In genomic region chr6:41777886-41778285, GRCh38 we compare ENCODE assay signal across 30 cellular contexts. TPM values are rescaled to one million over a fixed set of nuclear protein-coding genes. Genes with fewer than 3 reads are reported as not detected.
DNase-seq lines count a peak whose midpoint lies in the region; ATAC-seq and TF ChIP-seq lines count a peak whose summit lies in the region.
"Had no signal": no experiment of that assay in that cellular context is flagged by ENCODE, and none has a peak within 500 bp of the region (broad histone marks: within the 10 kb centered on the region; RNA-seq: fewer than 3 reads in every experiment).

No MANE protein-coding gene starts in this region.

- no peak for TF ChIP-seq CTCF in neutrophil (IDR thresholded peaks at IDR 0.05)
- no peak for TF ChIP-seq CTCF in brain microvascular endothelial cell (IDR thresholded peaks at IDR 0.05; ENCODE audit: low read depth, low read length, missing control alignments)

- no peaks in the 10 kb centered on the region for H3K9me3 ChIP-seq in Karpas-422 (ENCODE audit: low read length)
- H3K9me3 ChIP-seq in neutrophil: no peaks in the 10 kb centered on the region
- H3K9me3 ChIP-seq: tibial artery had no signal

- peaks cover 19% of the 10 kb centered on the region for H3K4me1 Mint-ChIP-seq in activated CD4-positive, alpha-beta T cell treated with anti-CD3 and anti-CD28 coated beads, Interleukin-2, amount 10 ng/mL, durations not matched to agents 24 days and 14 days
- peaks cover 46% of the 10 kb centered on the region for H3K4me1 Mint-ChIP-seq in dendritic cell treated with granulocyte-macrophage colony-stimulating factor and Interleukin-4, amounts not matched to agents 40 ng/mL and 50 ng/mL, for 4 days (ENCODE audit: low read depth)

- ATAC-seq in HG02759 (IDR thresholded peaks at IDR 0.05; ENCODE audit: unreplicated experiment): no peak
- ATAC-seq: esophagus mucosa, left colon had no signal

- H3K27me3 ChIP-seq in Karpas-422 (ENCODE audit: low read length) (no peaks in the 10 kb centered on the region), neutrophil (no peaks in the 10 kb centered on the region), brain microvascular endothelial cell (replicated peaks) (no peaks in the 10 kb centered on the region)
- H3K27me3 ChIP-seq: tibial artery had no signal

- H3K27ac Mint-ChIP-seq in activated CD4-positive, alpha-beta T cell treated with anti-CD3 and anti-CD28 coated beads, Interleukin-2, amount 10 ng/mL, durations not matched to agents 24 days and 14 days: no peak overlapping the region
- peak overlapping the region; percentile 67 for H3K27ac Mint-ChIP-seq in dendritic cell treated with granulocyte-macrophage colony-stimulating factor and Interleukin-4, amounts not matched to agents 40 ng/mL and 50 ng/mL, for 4 days

- H3K36me3 ChIP-seq in Karpas-422 (ENCODE audit: insufficient read depth, low read length) (no peaks in the 10 kb centered on the region), neutrophil (peaks cover 26% of the 10 kb centered on the region), brain microvascular endothelial cell (replicated peaks) (peaks cover 5% of the 10 kb centered on the region)

- H3K9me3 Mint-ChIP-seq in activated CD4-positive, alpha-beta T cell treated with anti-CD3 and anti-CD28 coated beads, Interleukin-2, amount 10 ng/mL, durations not matched to agents 24 days and 14 days: no peaks in the 10 kb centered on the region
- H3K9me3 Mint-ChIP-seq in dendritic cell treated with granulocyte-macrophage colony-stimulating factor and Interleukin-4, amounts not matched to agents 40 ng/mL and 50 ng/mL, for 4 days: no peaks in the 10 kb centered on the region
- H3K9me3 Mint-ChIP-seq: CD8-positive, alpha-beta memory T cell had no signal

- peaks cover 10% of the 10 kb centered on the region for H3K79me2 ChIP-seq in Karpas-422 (ENCODE audit: low read length)

- in situ Hi-C loops in brain microvascular endothelial cell (cut with HindIII; ENCODE audit: low pct_ligation_motif_present, low sequenced_read_pairs): loop anchor here (25.0 kb wide), 1 partner anchor 259 kb away; no protein-coding TSS in a partner anchor

- peak overlapping the region; percentile 96 for H3K4me2 ChIP-seq in Karpas-422 (ENCODE audit: low read depth, low read length, poor library complexity, severe bottlenecking)

- H3K27me3 Mint-ChIP-seq in activated CD4-positive, alpha-beta T cell treated with anti-CD3 and anti-CD28 coated beads, Interleukin-2, amount 10 ng/mL, durations not matched to agents 24 days and 14 days: peaks cover 12% of the 10 kb centered on the region
- H3K27me3 Mint-ChIP-seq in dendritic cell treated with granulocyte-macrophage colony-stimulating factor and Interleukin-4, amounts not matched to agents 40 ng/mL and 50 ng/mL, for 4 days: peaks cover 1% of the 10 kb centered on the region

- no peak overlapping the region for H3K27ac ChIP-seq in Karpas-422 (ENCODE audit: low read length)
- peak overlapping the region; percentile 63 for H3K27ac ChIP-seq in neutrophil
- no peak overlapping the region for H3K27ac ChIP-seq in brain microvascular endothelial cell
- H3K27ac ChIP-seq: skin epidermis, tibial artery had no signal

- peaks cover 9% of the 10 kb centered on the region for H3K36me3 Mint-ChIP-seq in activated CD4-positive, alpha-beta T cell treated with anti-CD3 and anti-CD28 coated beads, Interleukin-2, amount 10 ng/mL, durations not matched to agents 24 days and 14 days (ENCODE audit: low read depth)
- peaks cover 55% of the 10 kb centered on the region for H3K36me3 Mint-ChIP-seq in dendritic cell treated with granulocyte-macrophage colony-stimulating factor and Interleukin-4, amounts not matched to agents 40 ng/mL and 50 ng/mL, for 4 days (ENCODE audit: low read depth)

- peak overlapping the region; percentile 94; the same call in 1 of the 2 replicates for H3K9ac ChIP-seq in Karpas-422 (ENCODE audit: low read length)

- H2AFZ ChIP-seq in Karpas-422 (ENCODE audit: low read length): no peak overlapping the region

- peaks cover 29% of the 10 kb centered on the region for H3K4me1 ChIP-seq in Karpas-422 (ENCODE audit: low read length)
- peaks cover 42 to 54% of the 10 kb centered on the region in 2 experiments for H3K4me1 ChIP-seq in neutrophil (ENCODE audit: control insufficient read depth in 1 of 2, insufficient read depth in 1 of 2, low read depth in 1 of 2, low read length in 1 of 2)

- H4K20me1 ChIP-seq in Karpas-422 (ENCODE audit: insufficient read depth, low read depth, low read length): no peaks in the 10 kb centered on the region

- H3K4me3 ChIP-seq in Karpas-422 (ENCODE audit: low read length) (no peak overlapping the region), neutrophil (ENCODE audit: low read depth in 1 of 2, low read length in 1 of 2) (no peak overlapping the region), brain microvascular endothelial cell (ENCODE audit: low read depth, low read length) (no peak overlapping the region)
- H3K4me3 ChIP-seq: coronary artery, skin epidermis, tibial artery had no signal

- no peaks in the 10 kb centered on the region for H3K9me2 ChIP-seq in Karpas-422 (replicated peaks; ENCODE audit: insufficient read depth, low read length)

- H3K4me3 Mint-ChIP-seq in activated CD4-positive, alpha-beta T cell treated with anti-CD3 and anti-CD28 coated beads, Interleukin-2, amount 10 ng/mL, durations not matched to agents 24 days and 14 days: peak overlapping the region; percentile 14
- no peak overlapping the region for H3K4me3 Mint-ChIP-seq in dendritic cell treated with granulocyte-macrophage colony-stimulating factor and Interleukin-4, amounts not matched to agents 40 ng/mL and 50 ng/mL, for 4 days

- intact Hi-C loops in activated CD4-positive, alpha-beta T cell treated with anti-CD3 and anti-CD28 coated beads, Interleukin-2, amount 10 ng/mL, durations not matched to agents 24 days and 14 days (cut with micrococcal nuclease): no loop called here
- intact Hi-C loops in dendritic cell treated with granulocyte-macrophage colony-stimulating factor and Interleukin-4, amounts not matched to agents 40 ng/mL and 50 ng/mL, for 4 days (cut with micrococcal nuclease): loop anchor here (2.0 to 5.0 kb wide), 3 partner anchors 46 to 176 kb away; no protein-coding TSS in a partner anchor

- no peak for DNase-seq in activated CD4-positive, alpha-beta T cell treated with anti-CD3 and anti-CD28 coated beads, Interleukin-2, amount 10 ng/mL, durations not matched to agents 24 days and 14 days
- no peak for DNase-seq in activated CD4-positive, alpha-beta T cell treated with anti-CD3 and anti-CD28 coated beads, Interleukin-2, amount 50 U/mL, for 48 hours
- no peak for DNase-seq in Karpas-422
- DNase-seq in brain microvascular endothelial cell: no peak
- no peak for DNase-seq in mucosa of gallbladder (ENCODE audit: low spot score)
- DNase-seq: 8988T; activated CD4-positive, CD25-positive, alpha-beta regulatory T cell; activated gamma-delta T cell treated with Interleukin-2 at 50 U/mL for 16 hours; amniotic stem cell; CD8-positive, alpha-beta memory T cell; foreskin melanocyte; left colon; mammary epithelial cell; MM.1S; NCI-H1417; NCI-H2081 treated with DMSO at 0.1 percent for 48 hours; NCI-H226; NCI-H69; retina; stimulated activated CD4-positive, alpha-beta T cell treated with anti-CD3 and anti-CD28 coated beads, Interleukin-1b, Interleukin-23, amount 100 ng/mL, for 48 hours; tibial artery had no signal

RNA-seq across cellular contexts. Expression of gene FRS3, which starts 1.8 kb away (rescaled TPM):
- 4.7 and 6.8 TPM in 2 replicates for total RNA-seq in activated CD4-positive, alpha-beta T cell treated with anti-CD3 and anti-CD28 coated beads, Interleukin-2, amount 10 ng/mL, durations not matched to agents 24 days and 14 days
- total RNA-seq in Karpas-422 (2014; rRNA removed; shearing (Covaris generic); ENCODE audit: low replicate concordance): 4.8 and 9.5 TPM in 2 replicates
- total RNA-seq in mucosa of gallbladder: 6.3 TPM

RNA-seq across cellular contexts. Expression of gene PRICKLE4, which starts 2.7 kb away (rescaled TPM):
- not detected in 2 replicates for total RNA-seq in activated CD4-positive, alpha-beta T cell treated with anti-CD3 and anti-CD28 coated beads, Interleukin-2, amount 10 ng/mL, durations not matched to agents 24 days and 14 days
- 0.41 and 2.8 TPM in 2 replicates for total RNA-seq in Karpas-422 (2014; rRNA removed; shearing (Covaris generic); ENCODE audit: low replicate concordance)
- 13.1 TPM for total RNA-seq in mucosa of gallbladder
- total RNA-seq: CD8-positive, alpha-beta memory T cell; H4; osteoblast had no signal

RNA-seq across cellular contexts. Expression of gene TOMM6, which starts 9.6 kb away (rescaled TPM):
- 367 and 376 TPM in 2 replicates for total RNA-seq in activated CD4-positive, alpha-beta T cell treated with anti-CD3 and anti-CD28 coated beads, Interleukin-2, amount 10 ng/mL, durations not matched to agents 24 days and 14 days
- 119 and 229 TPM in 2 replicates for total RNA-seq in Karpas-422 (2014; rRNA removed; shearing (Covaris generic); ENCODE audit: low replicate concordance)
- 123 TPM for total RNA-seq in mucosa of gallbladder

RNA-seq across cellular contexts. Expression of gene PGC, which starts 30.7 kb away (rescaled TPM):
- not detected in 2 replicates for total RNA-seq in activated CD4-positive, alpha-beta T cell treated with anti-CD3 and anti-CD28 coated beads, Interleukin-2, amount 10 ng/mL, durations not matched to agents 24 days and 14 days
- total RNA-seq in Karpas-422 (2014; rRNA removed; shearing (Covaris generic); ENCODE audit: low replicate concordance): not detected in 2 replicates
- 6.7 TPM for total RNA-seq in mucosa of gallbladder
- total RNA-seq: bronchial epithelial cell; CD8-positive, alpha-beta memory T cell; esophagus mucosa; H4; left colon; mammary epithelial cell; osteoblast had no signal

RNA-seq across cellular contexts. Expression of gene TFEB, which starts 42.5 kb away (rescaled TPM):
- total RNA-seq in activated CD4-positive, alpha-beta T cell treated with anti-CD3 and anti-CD28 coated beads, Interleukin-2, amount 10 ng/mL, durations not matched to agents 24 days and 14 days: 14.1 and 14.9 TPM in 2 replicates
- total RNA-seq in Karpas-422 (2014; rRNA removed; shearing (Covaris generic); ENCODE audit: low replicate concordance): 72.3 and 117 TPM in 2 replicates
- 41.7 TPM for total RNA-seq in mucosa of gallbladder
